ENCODE assay signal across 19 cellular contexts in genomic region chr13:43122706-43123268, GRCh38.
"Had no signal": no experiment of that assay in that cellular context is flagged by ENCODE, and none has a peak within 500 bp of the region (broad histone marks: within the 10 kb centered on the region; RNA-seq: fewer than 3 reads in every experiment).

No MANE protein-coding gene starts in this region.

- H3K4me3 ChIP-seq: esophagus squamous epithelium, left ventricle myocardium inferior, mucosa of descending colon, tibial nerve, vagina had no signal

- H3K9me3 ChIP-seq: esophagus squamous epithelium, left ventricle myocardium inferior, mucosa of descending colon, tibial nerve, vagina had no signal

- H3K36me3 ChIP-seq: esophagus squamous epithelium, left ventricle myocardium inferior, tibial nerve, vagina had no signal

- H3K27me3 ChIP-seq: vagina had no signal

- ATAC-seq: activated CD8-positive, alpha-beta T cell treated with anti-CD3 and anti-CD28 coated beads for 36 hours; activated T-cell treated with anti-CD3 and anti-CD28 coated beads, Interleukin-2, amount 50 U/mL, for 4 hours; mucosa of descending colon; naive thymus-derived CD8-positive, alpha-beta T cell; WTC11 had no signal

- H3K27ac ChIP-seq: esophagus squamous epithelium, left ventricle myocardium inferior, tibial nerve, vagina had no signal

- H3K4me1 ChIP-seq: esophagus squamous epithelium had no signal

- DNase-seq: activated CD4-positive, alpha-beta T cell treated with anti-CD3 and anti-CD28 coated beads for 4 hours; activated CD8-positive, alpha-beta T cell treated with anti-CD3 and anti-CD28 coated beads for 36 hours; activated effector memory CD4-positive, alpha-beta T cell treated with Interleukin-2 at 50 U/mL for 16 hours; activated naive CD4-positive, alpha-beta T cell treated with anti-CD3 and anti-CD28 coated beads, Interleukin-2, amount 50 U/mL, for 16 hours; activated T-cell treated with anti-CD3 and anti-CD28 coated beads, Interleukin-2, amount 50 U/mL, for 4 hours; central memory CD4-positive, alpha-beta T cell; cortex of kidney; effector CD4-positive, alpha-beta T cell; esophagus squamous epithelium; left ventricle myocardium inferior; mucosa of descending colon; naive thymus-derived CD8-positive, alpha-beta T cell; retina; stimulated activated CD4-positive, alpha-beta T cell treated with anti-CD3 and anti-CD28 coated beads, Interleukin-15, amount 100 ng/mL, for 24 hours; stimulated activated CD4-positive, alpha-beta T cell treated with anti-CD3 and anti-CD28 coated beads, Interleukin-4, amount 100 ng/mL, for 1 hour; stimulated activated naive CD4-positive, alpha-beta T cell had no signal
